In genomic region chr12:69639400-69640016, GRCh38 we compare ENCODE assay signal across 8 cellular contexts. TPM values are rescaled to one million over a fixed set of nuclear protein-coding genes. Genes with fewer than 3 reads are reported as not detected.
A peak's percentile ranks its signal among the peaks of the same experiment; 100 is the strongest.
DNase-seq lines count a peak whose midpoint lies in the region; ATAC-seq and TF ChIP-seq lines count a peak whose summit lies in the region.

No MANE protein-coding gene starts in this region.

- CTCF ChIA-PET in Panc1 (lab: Charles Lee), result interaction anchor here (0.6 to 1.7 kb wide), 5 partner anchors 125 to 523 kb away, joined by 3 to 24 read pairs (median 5); no protein-coding TSS in a partner anchor

- in situ Hi-C loops in Panc1 (cut with HindIII; ENCODE audit: low pct_unique_long_range_greater_than_20kb, low sequenced_read_pairs) (no loop called here), transverse colon (cut with MboI; ENCODE audit: low pct_ligation_motif_present in 1 of 4, low pct_unique_long_range_greater_than_20kb in 1 of 4, low sequenced_read_pairs in 3 of 4) (loop anchor here in 1 of 4 donors (10.0 kb wide), 1 partner anchor 285 kb away; the partner anchor contains the start of gene YEATS4)

- POLR2A ChIA-PET in Panc1 (lab: Charles Lee), result no interaction called here

- H3K4me3 ChIP-seq in Panc1 (ENCODE audit: low read depth in 2 of 2, low read length in 2 of 2), result no peak overlapping the region
- no peak overlapping the region for H3K4me3 ChIP-seq in fibroblast of the aortic adventitia (ENCODE audit: low read depth, low read length)
- H3K4me3 ChIP-seq in ovary, result no peak overlapping the region
- no peak overlapping the region for H3K4me3 ChIP-seq in transverse colon

- no TSS peak for BruUV-seq in Panc1 (replicated peaks; lab: Mats Ljungman, UMichigan)

- TF ChIP-seq EP300 in ovary (IDR thresholded peaks at IDR 0.05) (no peak), transverse colon (IDR thresholded peaks at IDR 0.05; ENCODE audit: low read depth) (no peak)

- TF ChIP-seq POLR2A in ovary (IDR thresholded peaks at IDR 0.05) (no peak), transverse colon (IDR thresholded peaks at IDR 0.05) (no peak)

- H3K9me3 ChIP-seq in Panc1 (ENCODE audit: control insufficient read depth, insufficient read depth, low read depth, low read length), result no peaks in the 10 kb centered on the region
- H3K9me3 ChIP-seq in ovary, result no peaks in the 10 kb centered on the region
- H3K9me3 ChIP-seq in transverse colon, result no peaks in the 10 kb centered on the region

- TF ChIP-seq CTCF in Panc1 (IDR thresholded peaks at IDR 0.05) (peak; percentile 94), fibroblast of the aortic adventitia (IDR thresholded peaks at IDR 0.05; ENCODE audit: insufficient read depth, low read length) (peak; percentile 95), ovary (IDR thresholded peaks at IDR 0.05) (peak; percentile 31 to 52 (median 34)), transverse colon (IDR thresholded peaks at IDR 0.05) (peak; percentile 66 to 87 (median 84))

- no peaks in the 10 kb centered on the region for H3K9me3 Mint-ChIP-seq in activated T-cell treated with anti-CD3 and anti-CD28 coated beads, Interleukin-2, amount 50 U/mL, for 72 hours

- DNase-seq in DMS153 (lab: John Stamatoyannopoulos, UW) (peak; percentile 50), Panc1 (ENCODE audit: low read depth, low spot score) (peak; percentile 33), fibroblast of the aortic adventitia (ENCODE audit: low read depth) (peak; percentile 76), ovary (peak; percentile 30 to 71 (median 59)), transverse colon (peak; percentile 66)
- DNase-seq in activated T-cell treated with anti-CD3 and anti-CD28 coated beads, Interleukin-2, amount 50 U/mL, for 72 hours, result peak; percentile 62 to 69

- H3K27me3 Mint-ChIP-seq in activated T-cell treated with anti-CD3 and anti-CD28 coated beads, Interleukin-2, amount 50 U/mL, for 72 hours (ENCODE audit: low read depth), result no peaks in the 10 kb centered on the region

- H3K27me3 ChIP-seq in Panc1 (ENCODE audit: control insufficient read depth, insufficient read depth, low read length) (no peaks in the 10 kb centered on the region), ovary (no peaks in the 10 kb centered on the region), transverse colon (no peaks in the 10 kb centered on the region)

- H3K4me1 Mint-ChIP-seq in activated T-cell treated with anti-CD3 and anti-CD28 coated beads, Interleukin-2, amount 50 U/mL, for 72 hours (ENCODE audit: low read depth), result peaks cover 6% of the 10 kb centered on the region

- 24 to 27% (median 26%) methylated on average over 12 of the region's 12 CpGs for WGBS in ovary, 3 donors
- 21 to 22% methylated on average over 6 to 12 of the region's 12 CpGs for WGBS in transverse colon (ENCODE audit: low coverage in 1 of 2), 2 donors

- H3K27ac Mint-ChIP-seq in activated T-cell treated with anti-CD3 and anti-CD28 coated beads, Interleukin-2, amount 50 U/mL, for 72 hours, result no peak overlapping the region

- ATAC-seq in GM19463 (IDR thresholded peaks at IDR 0.05; ENCODE audit: unreplicated experiment) (peak; percentile 97), HG03571 (IDR thresholded peaks at IDR 0.05; ENCODE audit: unreplicated experiment) (peak; percentile 78), Panc1 (peak; percentile 91)
- peak; percentile 82 for ATAC-seq in activated T-cell treated with anti-CD3 and anti-CD28 coated beads, Interleukin-2, amount 50 U/mL, for 72 hours (replicated peaks in 1 of 2)

- H3K36me3 ChIP-seq in Panc1 (ENCODE audit: control insufficient read depth, insufficient read depth, low read length) (no peaks in the 10 kb centered on the region), ovary (no peaks in the 10 kb centered on the region), transverse colon (no peaks in the 10 kb centered on the region)

- no peaks in the 10 kb centered on the region for H3K4me1 ChIP-seq in Panc1 (ENCODE audit: control insufficient read depth, insufficient read depth, low read length)
- H3K4me1 ChIP-seq in ovary (ENCODE audit: insufficient read depth), result no peaks in the 10 kb centered on the region
- H3K4me1 ChIP-seq in transverse colon, result no peaks in the 10 kb centered on the region

- H3K36me3 Mint-ChIP-seq in activated T-cell treated with anti-CD3 and anti-CD28 coated beads, Interleukin-2, amount 50 U/mL, for 72 hours (ENCODE audit: insufficient read depth in 2 of 2), result no peaks in the 10 kb centered on the region

- intact Hi-C loops in Panc1 (cut with micrococcal nuclease; ENCODE audit: unreplicated experiment) (loop anchor here (5.0 kb wide), 1 partner anchor 282 kb away; the partner anchor contains the start of gene YEATS4), ovary (cut with DNase I) (loop anchor here in 1 of 4 donors (10.0 kb wide), 1 partner anchor 245 kb away; no protein-coding TSS in a partner anchor), transverse colon (cut with DNase I; ENCODE audit: low total_unique reads) (loop anchor here (5.0 kb wide), 1 partner anchor 282 kb away; the partner anchor contains the start of gene YEATS4)

- no peak overlapping the region for H3K4me3 Mint-ChIP-seq in activated T-cell treated with anti-CD3 and anti-CD28 coated beads, Interleukin-2, amount 50 U/mL, for 72 hours

- no peak overlapping the region for H3K27ac ChIP-seq in Panc1 (ENCODE audit: low read length)
- no peak overlapping the region for H3K27ac ChIP-seq in ovary
- H3K27ac ChIP-seq in transverse colon, result no peak overlapping the region

RNA-seq across cellular contexts. Expression of gene LRRC10, which starts 28.8 kb away (rescaled TPM):
- not detected for total RNA-seq in Panc1 (2021; ENCODE audit: unreplicated experiment)
- polyA plus RNA-seq in Panc1 (2012; ENCODE audit: insufficient read length), result not detected
- not detected for total RNA-seq in activated T-cell treated with anti-CD3 and anti-CD28 coated beads, Interleukin-2, amount 50 U/mL, for 72 hours
- total RNA-seq in fibroblast of the aortic adventitia (ENCODE audit: low replicate concordance), result not detected in 2 replicates
- not detected for total RNA-seq in ovary
- not detected for polyA plus RNA-seq in ovary
- total RNA-seq in transverse colon, result not detected

RNA-seq across cellular contexts. Expression of gene CCT2, which starts 54.2 kb away (rescaled TPM):
- total RNA-seq in Panc1 (2021; ENCODE audit: unreplicated experiment) (270 TPM), fibroblast of the aortic adventitia (ENCODE audit: low replicate concordance) (114 and 228 TPM in 2 replicates), ovary (100 to 1,000 TPM in 6 of 7 donors, 10 to 100 TPM in 1; 86.0 to 141 (median 109) TPM), transverse colon (10 to 100 TPM; 25.4 to 92.7 (median 46.9) TPM)
- 207 TPM for polyA plus RNA-seq in Panc1 (2012; ENCODE audit: insufficient read length)
- total RNA-seq in activated T-cell treated with anti-CD3 and anti-CD28 coated beads, Interleukin-2, amount 50 U/mL, for 72 hours, result 100 to 1,000 TPM; 162 to 191 TPM
- polyA plus RNA-seq in ovary, result 100 to 1,000 TPM in 1 of 2 donors, 10 to 100 TPM in 1; 68.1 to 115 TPM

RNA-seq across cellular contexts. Expression of gene BEST3, which starts 59.6 kb away (rescaled TPM):
- 0.67 TPM for total RNA-seq in Panc1 (2021; ENCODE audit: unreplicated experiment)
- polyA plus RNA-seq in Panc1 (2012; ENCODE audit: insufficient read length), result not detected
- total RNA-seq in activated T-cell treated with anti-CD3 and anti-CD28 coated beads, Interleukin-2, amount 50 U/mL, for 72 hours, result not detected
- not detected in 2 replicates for total RNA-seq in fibroblast of the aortic adventitia (ENCODE audit: low replicate concordance)
- total RNA-seq in ovary, result not detected
- polyA plus RNA-seq in ovary, result under 1 TPM in 1 of 2 donors, not detected in 1; 0.10 TPM
- total RNA-seq in transverse colon, result not detected

Comparison
In these comparisons a context has a peak if more than half of its experiments do, and no peak if none do; other contexts are left out.
1. CTCF ChIP-seq: peak in every context shown above with its lines; median percentile 95 in fibroblast of the aortic adventitia; 94 in Panc1; 84 in transverse colon; 34 in ovary.